In the genomic region with DNA sequence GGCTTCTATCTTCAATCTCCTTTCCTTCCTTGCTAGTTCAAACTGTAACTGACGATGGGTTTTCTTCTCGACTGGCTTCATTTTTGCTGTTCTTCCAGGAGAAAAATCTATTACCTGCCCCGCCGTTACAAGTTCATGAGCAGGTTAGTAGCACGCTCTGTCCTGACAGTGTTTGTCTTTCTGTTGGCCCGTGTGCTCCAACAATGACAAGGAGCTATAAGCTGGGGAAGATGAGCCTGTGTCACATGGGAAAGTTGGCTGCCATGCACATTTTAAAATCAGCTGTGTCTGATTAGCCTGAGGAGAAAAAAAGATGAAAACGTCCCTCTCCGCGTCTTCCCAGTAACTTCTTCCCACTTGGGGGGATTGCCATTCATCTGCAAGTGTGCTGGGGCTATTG, we compare ENCODE assay signal across 32 cellular contexts.
"Had no signal": no experiment of that assay in that cellular context is flagged by ENCODE, and none has a peak within 500 bp of the region (broad histone marks: within the 10 kb centered on the region; RNA-seq: fewer than 3 reads in every experiment).

No MANE protein-coding gene starts in this region.

- H3K4me1 Mint-ChIP-seq: mesothelial cell of epicardium; naive B cell; natural killer cell; nephron progenitor cell; stimulated activated naive B cell treated with anti-CD40 and anti-IgM and Interleukin-4, amounts not matched to agents 10 μg/mL and 1 μg/mL and 100 μg/mL, for 72 hours had no signal

- H3K4me2 ChIP-seq: neural progenitor cell had no signal

- H3K27me3 Mint-ChIP-seq: progenitor cell of endocrine pancreas; stimulated activated naive B cell treated with anti-CD40 and anti-IgM and Interleukin-4, amounts not matched to agents 10 μg/mL and 1 μg/mL and 100 μg/mL, for 72 hours had no signal

- H3K4me3 ChIP-seq: left lung, lower lobe of right lung, neural progenitor cell, ovary, skin epidermis, stomach, suprapubic skin, thoracic aorta, tibial artery, upper lobe of right lung, uterus had no signal

- H3K36me3 ChIP-seq: left lung, lower lobe of right lung, neural progenitor cell, ovary, stomach, suprapubic skin, thoracic aorta, tibial artery, upper lobe of right lung, uterus had no signal

- ATAC-seq: left cardiac atrium; left lung; lower lobe of right lung; natural killer cell; right cardiac atrium; sciatic nerve; stimulated activated naive B cell treated with anti-CD40 and anti-IgM and Interleukin-4, amounts not matched to agents 10 μg/mL and 1 μg/mL and 100 μg/mL, for 72 hours; stimulated activated naive CD8-positive, alpha-beta T cell treated with anti-CD3 and anti-CD28 coated beads, Interleukin-15, Interleukin-2, amounts not matched to agents 100 U/mL and 50 U/mL, for 24 hours; upper lobe of right lung had no signal

- H3K9me3 Mint-ChIP-seq: mesothelial cell of epicardium, nephron progenitor cell, neural progenitor cell had no signal

- DNase-seq: hippocampal formation; kidney glomerular epithelial cell; left cardiac atrium; left lung; lower lobe of right lung; mammary epithelial cell; mesendoderm; naive B cell; natural killer cell; nephron progenitor cell; ovary; retina; right cardiac atrium; stimulated activated CD4-positive, alpha-beta T cell treated with anti-CD3 and anti-CD28 coated beads, Interleukin-12 subunit alpha, Interleukin-12 subunit beta, amount 100 ng/mL, for 4 hours; stimulated activated CD4-positive, alpha-beta T cell treated with anti-CD3 and anti-CD28 coated beads, Interleukin-15, amount 100 ng/mL, for 24 hours; stimulated activated CD4-positive, alpha-beta T cell treated with anti-CD3 and anti-CD28 coated beads, Interleukin-2, amount 100 ng/mL, for 24 hours; stimulated activated CD4-positive, alpha-beta T cell treated with anti-CD3 and anti-CD28 coated beads, Interleukin-4, amount 100 ng/mL, for 1 hour; stimulated activated naive B cell treated with anti-CD40 and anti-IgM and Interleukin-4, amounts not matched to agents 10 μg/mL and 1 μg/mL and 100 μg/mL, for 72 hours; stimulated activated naive CD8-positive, alpha-beta T cell treated with anti-CD3 and anti-CD28 coated beads, Interleukin-15, Interleukin-2, amounts not matched to agents 100 U/mL and 50 U/mL, for 24 hours; stomach; tibial artery; trophoblast cell; upper lobe of right lung; uterus had no signal

- H3K36me3 Mint-ChIP-seq: mesothelial cell of epicardium; naive B cell; natural killer cell; neural progenitor cell; stimulated activated naive B cell treated with anti-CD40 and anti-IgM and Interleukin-4, amounts not matched to agents 10 μg/mL and 1 μg/mL and 100 μg/mL, for 72 hours had no signal

- H2AFZ ChIP-seq: neural progenitor cell had no signal

- H3K9me3 ChIP-seq: left lung, lower lobe of right lung, ovary, stomach, suprapubic skin, thoracic aorta, tibial artery, upper lobe of right lung, uterus had no signal

- H3K9ac ChIP-seq: neural progenitor cell had no signal

- H3K4me3 Mint-ChIP-seq: mesothelial cell of epicardium; naive B cell; natural killer cell; nephron progenitor cell; neural progenitor cell; stimulated activated naive B cell treated with anti-CD40 and anti-IgM and Interleukin-4, amounts not matched to agents 10 μg/mL and 1 μg/mL and 100 μg/mL, for 72 hours had no signal

- FAIRE-seq: keratinocyte had no signal

- H3K27ac Mint-ChIP-seq: mesothelial cell of epicardium; naive B cell; natural killer cell; nephron progenitor cell; neural progenitor cell; progenitor cell of endocrine pancreas; stimulated activated naive B cell treated with anti-CD40 and anti-IgM and Interleukin-4, amounts not matched to agents 10 μg/mL and 1 μg/mL and 100 μg/mL, for 72 hours had no signal

- H3K27ac ChIP-seq: left lung, lower lobe of right lung, neural progenitor cell, ovary, skin epidermis, stomach, suprapubic skin, thoracic aorta, tibial artery, upper lobe of right lung, uterus had no signal

- H3K4me1 ChIP-seq: left lung, lower lobe of right lung, stomach, suprapubic skin, tibial artery, upper lobe of right lung, uterus had no signal

- H3K27me3 ChIP-seq: left lung, neural progenitor cell, ovary, stomach, suprapubic skin, tibial artery, upper lobe of right lung, uterus had no signal
